1 cellular context compared by ENCODE assay signal in genomic region chr20:57707849-57708693, GRCh38.
TF ChIP-seq lines count a peak whose summit lies in the region.

No MANE protein-coding gene starts in this region.

TF ChIP-seq in GM23338, 12 proteins besides CTCF, POLR2A, EP300 and RAD21 (continued from another document):
- TF ChIP-seq ZNF462 (CRISPR knock-in tag; IDR thresholded peaks at IDR 0.05) (no peak), NANOG (IDR thresholded peaks at IDR 0.05; ENCODE audit: borderline replicate concordance) (no peak)
